1 cellular context compared by ENCODE assay signal in the genomic region with DNA sequence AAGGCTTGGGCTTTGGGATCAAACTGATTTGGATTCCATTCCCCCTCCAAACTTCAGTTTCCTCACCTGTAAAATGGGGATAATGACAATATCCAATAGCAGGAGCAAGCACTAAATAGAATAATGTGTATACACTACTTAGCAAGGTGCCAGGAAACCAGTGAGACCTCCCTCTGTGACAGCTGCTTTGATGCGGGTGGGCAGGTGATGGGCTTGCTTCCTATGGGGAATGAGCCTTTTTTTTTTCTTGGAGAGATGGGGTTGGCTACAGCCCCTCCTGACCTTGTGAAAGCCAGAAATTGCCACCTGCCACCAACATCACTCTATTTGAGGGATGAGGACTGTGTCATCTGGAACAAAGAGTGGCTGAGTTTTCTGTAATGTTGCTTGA.
TF ChIP-seq lines count a peak whose summit lies in the region.

No MANE protein-coding gene starts in this region.

TF ChIP-seq in HepG2, 621 proteins besides CTCF, POLR2A, EP300 and RAD21 (continued from another document):
- TF ChIP-seq ZNF567 (CRISPR knock-in tag; IDR thresholded peaks at IDR 0.05; ENCODE audit: borderline replicate concordance): no peak
- TF ChIP-seq HOXD1 (CRISPR knock-in tag; IDR thresholded peaks at IDR 0.05): no peak
- no peak for TF ChIP-seq NAIF1 (CRISPR knock-in tag; IDR thresholded peaks at IDR 0.05; ENCODE audit: borderline replicate concordance)
- no peak for TF ChIP-seq TSC22D2 (CRISPR knock-in tag; IDR thresholded peaks at IDR 0.05; ENCODE audit: borderline replicate concordance)
- TF ChIP-seq ZNF556 (CRISPR knock-in tag; IDR thresholded peaks at IDR 0.05; ENCODE audit: borderline replicate concordance): no peak
- TF ChIP-seq ZNF337 (CRISPR knock-in tag; IDR thresholded peaks at IDR 0.05; ENCODE audit: borderline replicate concordance, low read depth): no peak
- TF ChIP-seq, protein P1, sequence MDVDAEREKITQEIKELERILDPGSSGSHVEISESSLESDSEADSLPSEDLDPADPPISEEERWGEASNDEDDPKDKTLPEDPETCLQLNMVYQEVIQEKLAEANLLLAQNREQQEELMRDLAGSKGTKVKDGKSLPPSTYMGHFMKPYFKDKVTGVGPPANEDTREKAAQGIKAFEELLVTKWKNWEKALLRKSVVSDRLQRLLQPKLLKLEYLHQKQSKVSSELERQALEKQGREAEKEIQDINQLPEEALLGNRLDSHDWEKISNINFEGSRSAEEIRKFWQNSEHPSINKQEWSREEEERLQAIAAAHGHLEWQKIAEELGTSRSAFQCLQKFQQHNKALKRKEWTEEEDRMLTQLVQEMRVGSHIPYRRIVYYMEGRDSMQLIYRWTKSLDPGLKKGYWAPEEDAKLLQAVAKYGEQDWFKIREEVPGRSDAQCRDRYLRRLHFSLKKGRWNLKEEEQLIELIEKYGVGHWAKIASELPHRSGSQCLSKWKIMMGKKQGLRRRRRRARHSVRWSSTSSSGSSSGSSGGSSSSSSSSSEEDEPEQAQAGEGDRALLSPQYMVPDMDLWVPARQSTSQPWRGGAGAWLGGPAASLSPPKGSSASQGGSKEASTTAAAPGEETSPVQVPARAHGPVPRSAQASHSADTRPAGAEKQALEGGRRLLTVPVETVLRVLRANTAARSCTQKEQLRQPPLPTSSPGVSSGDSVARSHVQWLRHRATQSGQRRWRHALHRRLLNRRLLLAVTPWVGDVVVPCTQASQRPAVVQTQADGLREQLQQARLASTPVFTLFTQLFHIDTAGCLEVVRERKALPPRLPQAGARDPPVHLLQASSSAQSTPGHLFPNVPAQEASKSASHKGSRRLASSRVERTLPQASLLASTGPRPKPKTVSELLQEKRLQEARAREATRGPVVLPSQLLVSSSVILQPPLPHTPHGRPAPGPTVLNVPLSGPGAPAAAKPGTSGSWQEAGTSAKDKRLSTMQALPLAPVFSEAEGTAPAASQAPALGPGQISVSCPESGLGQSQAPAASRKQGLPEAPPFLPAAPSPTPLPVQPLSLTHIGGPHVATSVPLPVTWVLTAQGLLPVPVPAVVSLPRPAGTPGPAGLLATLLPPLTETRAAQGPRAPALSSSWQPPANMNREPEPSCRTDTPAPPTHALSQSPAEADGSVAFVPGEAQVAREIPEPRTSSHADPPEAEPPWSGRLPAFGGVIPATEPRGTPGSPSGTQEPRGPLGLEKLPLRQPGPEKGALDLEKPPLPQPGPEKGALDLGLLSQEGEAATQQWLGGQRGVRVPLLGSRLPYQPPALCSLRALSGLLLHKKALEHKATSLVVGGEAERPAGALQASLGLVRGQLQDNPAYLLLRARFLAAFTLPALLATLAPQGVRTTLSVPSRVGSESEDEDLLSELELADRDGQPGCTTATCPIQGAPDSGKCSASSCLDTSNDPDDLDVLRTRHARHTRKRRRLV (CRISPR knock-in tag; IDR thresholded peaks at IDR 0.05): no peak
- no peak for TF ChIP-seq ZNF737 (CRISPR knock-in tag; IDR thresholded peaks at IDR 0.05; ENCODE audit: borderline replicate concordance)
- TF ChIP-seq SIN3A (IDR thresholded peaks at IDR 0.05; ENCODE audit: borderline replicate concordance, low read depth, low read length): no peak
- TF ChIP-seq ZNF563 (CRISPR knock-in tag; IDR thresholded peaks at IDR 0.05): no peak
- TF ChIP-seq IRF9 (CRISPR knock-in tag; IDR thresholded peaks at IDR 0.05; ENCODE audit: borderline replicate concordance): no peak
- TF ChIP-seq RXRB (CRISPR knock-in tag; IDR thresholded peaks at IDR 0.05; ENCODE audit: borderline replicate concordance): no peak
